1 cellular context compared by ENCODE assay signal in genomic region chr1:90729484-90730246, GRCh38.
TF ChIP-seq lines count a peak whose summit lies in the region.

No MANE protein-coding gene starts in this region.

TF ChIP-seq in IMR-90, 13 proteins besides CTCF, POLR2A, EP300 and RAD21 (continued from another document):
- TF ChIP-seq ELK1 (IDR thresholded peaks at IDR 0.05; ENCODE audit: borderline replicate concordance, low read depth, low read length) (no peak), CHD1 (IDR thresholded peaks at IDR 0.05; ENCODE audit: low read depth, low read length) (no peak)
